In genomic region chr11:12287374-12288211, GRCh38 we compare ENCODE assay signal across 8 cellular contexts.
DNase-seq lines count a peak whose midpoint lies in the region; ATAC-seq lines count a peak whose summit lies in the region.

No MANE protein-coding gene starts in this region.

- peak overlapping the region; percentile 95 for H3K27ac ChIP-seq in stomach smooth muscle (ENCODE audit: low read length)

- H3K36me3 ChIP-seq in stomach smooth muscle (ENCODE audit: control insufficient read depth in 2 of 2, insufficient read depth in 2 of 2, low read length in 2 of 2), result no peaks in the 10 kb centered on the region

- DNase-seq in Daoy (ENCODE audit: low read depth) (peak; percentile 96), Kasumi-1 (lab: John Stamatoyannopoulos, UW) (peak; percentile 31 to 48), amniotic epithelial cell (ENCODE audit: low read depth) (peak; percentile 95), iPS DF 19.7 (ENCODE audit: low read depth, low spot score) (peak; percentile 38)
- DNase-seq in stimulated activated naive CD4-positive, alpha-beta T cell treated with Interleukin-2 at 50 U/mL for 16 hours (lab: John Stamatoyannopoulos, UW), result no peak

- no peaks in the 10 kb centered on the region for H3K27me3 ChIP-seq in stomach smooth muscle (ENCODE audit: control insufficient read depth in 1 of 2, insufficient read depth in 2 of 2, low read length in 2 of 2)

- peak overlapping the region; percentile 73 to 74 for H3K9ac ChIP-seq in stomach smooth muscle (ENCODE audit: low read length in 2 of 2)

- peak overlapping the region in 1 of 2 donors; percentile 44 for H3K4me3 ChIP-seq in stomach smooth muscle (ENCODE audit: low read length in 2 of 2)

- no peak for ATAC-seq in HG03175 (IDR thresholded peaks at IDR 0.05; ENCODE audit: unreplicated experiment)
- ATAC-seq in GM18520 (IDR thresholded peaks at IDR 0.05; ENCODE audit: unreplicated experiment), result no peak

- peaks cover 40% of the 10 kb centered on the region for H3K4me1 ChIP-seq in stomach smooth muscle (ENCODE audit: control insufficient read depth, insufficient read depth, low read length)

- H3K9me3 ChIP-seq in stomach smooth muscle (ENCODE audit: control insufficient read depth in 2 of 2, low read length in 2 of 2), result no peaks in the 10 kb centered on the region
